ENCODE assay signal across 24 cellular contexts in the genomic region with DNA sequence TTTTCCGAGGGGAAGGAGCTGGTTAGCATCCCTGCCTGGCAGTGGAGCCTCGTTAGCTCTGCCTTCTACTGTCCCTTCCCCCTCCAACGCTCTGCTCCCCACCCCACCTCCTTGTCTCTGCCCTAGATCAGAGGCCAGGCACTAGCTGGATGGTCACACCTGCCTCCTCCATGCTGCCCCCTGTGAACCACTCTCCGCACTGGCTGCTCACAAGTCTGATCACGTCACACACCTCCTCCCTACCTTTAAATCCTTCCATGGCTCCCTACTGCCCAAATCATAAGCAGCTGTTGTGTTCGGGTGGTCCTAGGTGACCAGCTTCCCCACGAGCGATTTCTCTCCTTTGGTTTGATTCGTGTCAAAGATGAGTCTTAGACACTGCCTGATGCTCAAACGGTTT.
"Had no signal": no experiment of that assay in that cellular context is flagged by ENCODE, and none has a peak within 500 bp of the region (broad histone marks: within the 10 kb centered on the region; RNA-seq: fewer than 3 reads in every experiment).

No MANE protein-coding gene starts in this region.

- H3K4me3 Mint-ChIP-seq: activated naive CD4-positive, alpha-beta T cell treated with anti-CD3 and anti-CD28 coated beads, Interleukin-2, amount 50 U/mL, for 24 hours; activated T-cell treated with anti-CD3 and anti-CD28 coated beads, Interleukin-2, amount 50 U/mL, for 72 hours; central memory CD8-positive, alpha-beta T cell; nephron; stimulated activated naive CD8-positive, alpha-beta T cell treated with anti-CD3 and anti-CD28 coated beads, Interleukin-15, amount 100 ng/mL, for 72 hours had no signal

- H3K27me3 ChIP-seq: ascending aorta, right atrium auricular region, suprapubic skin, transverse colon, uterus had no signal

- H3K27ac Mint-ChIP-seq: activated naive CD4-positive, alpha-beta T cell treated with anti-CD3 and anti-CD28 coated beads, Interleukin-2, amount 50 U/mL, for 24 hours; activated T-cell treated with anti-CD3 and anti-CD28 coated beads, Interleukin-2, amount 50 U/mL, for 72 hours; nephron had no signal

- H3K9me3 ChIP-seq: prostate gland, suprapubic skin had no signal

- H3K9me3 Mint-ChIP-seq: central memory CD8-positive, alpha-beta T cell had no signal

- H3K27me3 Mint-ChIP-seq: activated naive CD4-positive, alpha-beta T cell treated with anti-CD3 and anti-CD28 coated beads, Interleukin-2, amount 50 U/mL, for 24 hours; stimulated activated naive CD8-positive, alpha-beta T cell treated with anti-CD3 and anti-CD28 coated beads, Interleukin-15, amount 100 ng/mL, for 72 hours had no signal

- H3K27ac ChIP-seq: ascending aorta, coronary artery, lower lobe of right lung, prostate gland, right atrium auricular region, suprapubic skin, uterus had no signal

- DNase-seq: activated CD4-positive, alpha-beta T cell treated with anti-CD3 and anti-CD28 coated beads, Interleukin-2, amount 50 U/mL, for 1 hour; activated CD4-positive, CD25-positive, alpha-beta regulatory T cell treated with anti-CD3 and anti-CD28 coated beads, Interleukin-2, amount 50 U/mL, for 72 hours; activated CD8-positive, alpha-beta memory T cell treated with anti-CD3 and anti-CD28 coated beads for 24 hours; activated CD8-positive, alpha-beta memory T cell treated with anti-CD3 and anti-CD28 coated beads, Interleukin-2, amount 50 U/mL, for 48 hours; activated effector memory CD4-positive, alpha-beta T cell treated with anti-CD3 and anti-CD28 coated beads, Interleukin-2, amount 50 U/mL, for 16 hours; activated T-cell treated with anti-CD3 and anti-CD28 coated beads, Interleukin-2, amount 50 U/mL, for 72 hours; erythroblast; foreskin melanocyte; hypothalamus; lower lobe of right lung; stimulated activated CD4-positive, alpha-beta T cell treated with anti-CD3 and anti-CD28 coated beads, Interleukin-2, amount 100 ng/mL, for 24 hours; stimulated activated naive CD8-positive, alpha-beta T cell treated with anti-CD3 and anti-CD28 coated beads, Interleukin-15, amount 100 ng/mL, for 72 hours; uterus had no signal

- H3K4me1 ChIP-seq: ascending aorta, lower lobe of right lung, prostate gland, right atrium auricular region, suprapubic skin, transverse colon, uterus had no signal

- H3K4me1 Mint-ChIP-seq: nephron had no signal

- ATAC-seq: activated T-cell treated with anti-CD3 and anti-CD28 coated beads, Interleukin-2, amount 50 U/mL, for 72 hours; lower lobe of right lung; stimulated activated naive CD8-positive, alpha-beta T cell treated with anti-CD3 and anti-CD28 coated beads, Interleukin-15, amount 100 ng/mL, for 72 hours had no signal

- FAIRE-seq: endometrium, keratinocyte had no signal

- H3K4me3 ChIP-seq: ascending aorta, coronary artery, lower lobe of right lung, prostate gland, right atrium auricular region, suprapubic skin, transverse colon, uterus had no signal

- H3K36me3 ChIP-seq: ascending aorta, lower lobe of right lung, prostate gland, right atrium auricular region, suprapubic skin, transverse colon, uterus had no signal
